Comparison of ENCODE assay signal across 7 cellular contexts in genomic region chr6:28923318-28924102, GRCh38. TPM values are rescaled to one million over a fixed set of nuclear protein-coding genes. Genes with fewer than 3 reads are reported as not detected.
A peak's percentile ranks its signal among the peaks of the same experiment; 100 is the strongest.
DNase-seq lines count a peak whose midpoint lies in the region; ATAC-seq, FAIRE-seq and TF ChIP-seq lines count a peak whose summit lies in the region.

Gene TRIM27, minus strand, starts transcription at chr6:28923985. Its CDS starts 353 bp downstream, at chr6:28923632.

- H3K27ac ChIP-seq in astrocyte (ENCODE audit: low read depth, low read length): peak within 1 kb of the TSS; percentile 90

- H2AFZ ChIP-seq in astrocyte (ENCODE audit: low read depth, low read length): peak within 1 kb of the TSS; percentile 74

- H3K9ac ChIP-seq in astrocyte (ENCODE audit: low read length): peak within 1 kb of the TSS; percentile 90

- H4K20me1 ChIP-seq in astrocyte (ENCODE audit: insufficient read depth, low read length): peaks cover 39% of the 10 kb centered on the region

- peaks cover 19% of the 10 kb centered on the region for H3K36me3 Mint-ChIP-seq in astrocyte (ENCODE audit: low read depth, unreplicated experiment)

- H3K9me3 Mint-ChIP-seq in astrocyte (ENCODE audit: unreplicated experiment): no peaks in the 10 kb centered on the region

- H3K27me3 ChIP-seq in astrocyte (ENCODE audit: insufficient read depth, low read length): no peaks in the 10 kb centered on the region

- peak; percentile 86 for ATAC-seq in HG02678 (IDR thresholded peaks at IDR 0.05; ENCODE audit: unreplicated experiment)

- FAIRE-seq in astrocyte (lab: Jason Lieb, UNC): no peak

- H3K4me1 Mint-ChIP-seq in astrocyte (ENCODE audit: low read depth, unreplicated experiment): peaks cover 21% of the 10 kb centered on the region

- peak within 1 kb of the TSS; percentile 91 for H3K4me2 ChIP-seq in astrocyte (ENCODE audit: low read length)

- peak; percentile 97 for TF ChIP-seq POLR2A in GM15510 (IDR thresholded peaks at IDR 0.05; ENCODE audit: borderline replicate concordance, extremely low read depth, insufficient read length)

- peak within 1 kb of the TSS; percentile 83 for H3K27ac Mint-ChIP-seq in astrocyte (ENCODE audit: unreplicated experiment)

- peak within 1 kb of the TSS; percentile 86 for H3K4me3 ChIP-seq in astrocyte (ENCODE audit: insufficient read depth, low read depth, low read length)

- DNase-seq in NCI-H128 (lab: John Stamatoyannopoulos, UW; ENCODE audit: unreplicated experiment) (peak; percentile 54), astrocyte (ENCODE audit: low read depth) (peak; percentile 65), hepatic stellate cell (ENCODE audit: low spot score) (peak; percentile 89), renal cortical epithelial cell (ENCODE audit: low read depth) (peak; percentile 57)

- no peaks in the 10 kb centered on the region for H3K9me3 ChIP-seq in astrocyte (ENCODE audit: insufficient read depth, low read depth, low read length)

- no peak for TF ChIP-seq CTCF in astrocyte (IDR thresholded peaks at IDR 0.05; ENCODE audit: insufficient read depth, low read depth, low read length)

- H3K27me3 Mint-ChIP-seq in astrocyte (ENCODE audit: low read depth, unreplicated experiment): no peaks in the 10 kb centered on the region

- H3K79me2 ChIP-seq in astrocyte (ENCODE audit: insufficient read depth, low read length): peaks cover 49% of the 10 kb centered on the region

- H3K36me3 ChIP-seq in astrocyte (ENCODE audit: insufficient read depth, low read length): peaks cover 28% of the 10 kb centered on the region

- H3K4me3 Mint-ChIP-seq in astrocyte (ENCODE audit: unreplicated experiment): peak within 1 kb of the TSS; percentile 90

- peaks cover 12% of the 10 kb centered on the region for H3K4me1 ChIP-seq in astrocyte (ENCODE audit: insufficient read depth, low read length)

- intact Hi-C loops in T-helper 2 cell treated with Interferon-gamma antibody and Interleukin-4, amounts not matched to agents 100 ng/mL and 5 ng/mL, for 36 hours (cut with micrococcal nuclease): loop anchor here (1.0 to 2.0 kb wide), 6 partner anchors 18 to 84 kb away; no protein-coding TSS in a partner anchor

RNA-seq across cellular contexts. Expression of gene TRIM27, which starts in this region (rescaled TPM):
- total RNA-seq in T-helper 2 cell treated with Interferon-gamma antibody and Interleukin-4, amounts not matched to agents 100 ng/mL and 5 ng/mL, for 36 hours: 61.5 and 65.9 TPM in 2 replicates
- total RNA-seq in astrocyte (50.8 and 54.5 TPM in 2 replicates), renal cortical epithelial cell (58.3 and 66.5 TPM in 2 replicates)

Comparison
In these comparisons a context has a peak if more than half of its experiments do, and no peak if none do; other contexts are left out.
1. Peak in every context shown above with its lines: DNase-seq, ATAC-seq, H3K4me3 ChIP-seq and H3K27ac ChIP-seq.